In the genomic region with DNA sequence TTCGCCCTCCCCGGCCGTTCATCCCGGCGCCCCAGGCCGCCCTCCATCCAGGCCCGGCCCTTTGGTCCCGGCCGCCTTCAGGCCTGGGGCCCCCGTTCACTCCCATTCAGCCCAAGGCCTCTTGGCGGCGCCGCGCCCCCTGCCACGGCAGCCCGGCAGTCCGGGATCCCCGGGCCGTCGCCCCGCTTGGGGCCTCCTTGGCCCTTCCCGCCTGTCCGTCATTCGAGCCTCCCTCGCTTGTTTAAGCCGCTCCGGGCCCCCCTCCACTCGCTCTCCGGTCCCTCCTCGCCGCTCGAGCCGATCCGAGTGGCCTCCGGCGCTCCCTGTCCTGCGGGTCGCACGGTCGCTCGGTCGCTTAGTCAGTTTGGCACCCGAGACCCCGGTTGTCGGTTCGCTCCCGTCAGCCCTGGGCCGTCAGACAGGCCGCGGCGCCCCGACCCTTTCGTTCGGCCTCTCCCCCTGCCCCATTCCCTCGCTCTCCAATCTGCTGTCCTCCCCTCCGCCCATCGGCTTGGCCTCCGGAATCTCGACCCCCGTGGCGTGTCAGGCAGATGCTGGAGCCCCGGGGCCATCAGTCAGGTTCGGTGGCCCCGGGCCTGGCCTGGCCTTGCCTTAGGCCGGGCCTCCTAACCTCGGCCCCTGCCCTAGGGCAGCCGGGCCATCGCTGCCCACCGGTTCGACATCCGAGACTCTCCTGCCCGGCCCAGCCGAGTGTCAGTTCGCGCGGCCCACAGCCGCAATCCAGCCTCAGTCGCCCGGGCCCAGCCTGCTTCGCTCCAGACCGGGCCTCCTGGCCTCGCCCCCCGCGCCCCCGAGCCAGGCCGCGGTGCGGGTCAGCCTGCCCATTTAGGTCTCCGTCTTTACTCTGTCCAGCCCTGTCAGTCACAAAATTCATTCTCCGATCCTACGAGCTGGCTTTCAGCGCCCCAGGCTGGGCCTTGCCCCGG, we compare ENCODE assay signal across 1 cellular context.
A peak's percentile ranks its signal among the peaks of the same experiment; 100 is the strongest.
TF ChIP-seq lines count a peak whose summit lies in the region.

No MANE protein-coding gene starts in this region.

TF ChIP-seq in HEK293, 187 proteins besides CTCF, POLR2A, EP300 and RAD21 (continued from another document and continues in another):
- TF ChIP-seq, protein P1, sequence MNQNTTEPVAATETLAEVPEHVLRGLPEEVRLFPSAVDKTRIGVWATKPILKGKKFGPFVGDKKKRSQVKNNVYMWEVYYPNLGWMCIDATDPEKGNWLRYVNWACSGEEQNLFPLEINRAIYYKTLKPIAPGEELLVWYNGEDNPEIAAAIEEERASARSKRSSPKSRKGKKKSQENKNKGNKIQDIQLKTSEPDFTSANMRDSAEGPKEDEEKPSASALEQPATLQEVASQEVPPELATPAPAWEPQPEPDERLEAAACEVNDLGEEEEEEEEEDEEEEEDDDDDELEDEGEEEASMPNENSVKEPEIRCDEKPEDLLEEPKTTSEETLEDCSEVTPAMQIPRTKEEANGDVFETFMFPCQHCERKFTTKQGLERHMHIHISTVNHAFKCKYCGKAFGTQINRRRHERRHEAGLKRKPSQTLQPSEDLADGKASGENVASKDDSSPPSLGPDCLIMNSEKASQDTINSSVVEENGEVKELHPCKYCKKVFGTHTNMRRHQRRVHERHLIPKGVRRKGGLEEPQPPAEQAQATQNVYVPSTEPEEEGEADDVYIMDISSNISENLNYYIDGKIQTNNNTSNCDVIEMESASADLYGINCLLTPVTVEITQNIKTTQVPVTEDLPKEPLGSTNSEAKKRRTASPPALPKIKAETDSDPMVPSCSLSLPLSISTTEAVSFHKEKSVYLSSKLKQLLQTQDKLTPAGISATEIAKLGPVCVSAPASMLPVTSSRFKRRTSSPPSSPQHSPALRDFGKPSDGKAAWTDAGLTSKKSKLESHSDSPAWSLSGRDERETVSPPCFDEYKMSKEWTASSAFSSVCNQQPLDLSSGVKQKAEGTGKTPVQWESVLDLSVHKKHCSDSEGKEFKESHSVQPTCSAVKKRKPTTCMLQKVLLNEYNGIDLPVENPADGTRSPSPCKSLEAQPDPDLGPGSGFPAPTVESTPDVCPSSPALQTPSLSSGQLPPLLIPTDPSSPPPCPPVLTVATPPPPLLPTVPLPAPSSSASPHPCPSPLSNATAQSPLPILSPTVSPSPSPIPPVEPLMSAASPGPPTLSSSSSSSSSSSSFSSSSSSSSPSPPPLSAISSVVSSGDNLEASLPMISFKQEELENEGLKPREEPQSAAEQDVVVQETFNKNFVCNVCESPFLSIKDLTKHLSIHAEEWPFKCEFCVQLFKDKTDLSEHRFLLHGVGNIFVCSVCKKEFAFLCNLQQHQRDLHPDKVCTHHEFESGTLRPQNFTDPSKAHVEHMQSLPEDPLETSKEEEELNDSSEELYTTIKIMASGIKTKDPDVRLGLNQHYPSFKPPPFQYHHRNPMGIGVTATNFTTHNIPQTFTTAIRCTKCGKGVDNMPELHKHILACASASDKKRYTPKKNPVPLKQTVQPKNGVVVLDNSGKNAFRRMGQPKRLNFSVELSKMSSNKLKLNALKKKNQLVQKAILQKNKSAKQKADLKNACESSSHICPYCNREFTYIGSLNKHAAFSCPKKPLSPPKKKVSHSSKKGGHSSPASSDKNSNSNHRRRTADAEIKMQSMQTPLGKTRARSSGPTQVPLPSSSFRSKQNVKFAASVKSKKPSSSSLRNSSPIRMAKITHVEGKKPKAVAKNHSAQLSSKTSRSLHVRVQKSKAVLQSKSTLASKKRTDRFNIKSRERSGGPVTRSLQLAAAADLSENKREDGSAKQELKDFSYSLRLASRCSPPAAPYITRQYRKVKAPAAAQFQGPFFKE (tag by site-specific recombination; IDR thresholded peaks at IDR 0.05; ENCODE audit: borderline replicate concordance) = no peak
- TF ChIP-seq, protein P2, sequence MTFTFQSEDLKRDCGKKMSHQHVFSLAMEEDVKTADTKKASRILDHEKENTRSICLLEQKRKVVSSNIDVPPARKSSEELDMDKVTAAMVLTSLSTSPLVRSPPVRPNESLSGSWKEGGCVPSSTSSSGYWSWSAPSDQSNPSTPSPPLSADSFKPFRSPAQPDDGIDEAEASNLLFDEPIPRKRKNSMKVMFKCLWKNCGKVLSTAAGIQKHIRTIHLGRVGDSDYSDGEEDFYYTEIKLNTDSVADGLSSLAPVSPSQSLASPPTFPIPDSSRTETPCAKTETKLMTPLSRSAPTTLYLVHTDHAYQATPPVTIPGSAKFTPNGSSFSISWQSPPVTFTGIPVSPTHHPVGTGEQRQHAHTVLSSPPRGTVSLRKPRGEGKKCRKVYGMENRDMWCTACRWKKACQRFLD (tag by site-specific recombination; IDR thresholded peaks at IDR 0.05) = no peak
- TF ChIP-seq ZNF76 (tag by site-specific recombination; IDR thresholded peaks at IDR 0.05; ENCODE audit: borderline replicate concordance, low read depth) = peak; percentile 12; the same call in 1 of the 2 replicates
- no peak for TF ChIP-seq SALL2 (tag by site-specific recombination; IDR thresholded peaks at IDR 0.05; ENCODE audit: borderline replicate concordance)
- peak; percentile 47; the same call in 1 of the 2 replicates for TF ChIP-seq BCL11B (tag by site-specific recombination; IDR thresholded peaks at IDR 0.05; ENCODE audit: low read depth)
- TF ChIP-seq ZNF664 (tag by site-specific recombination; IDR thresholded peaks at IDR 0.05) = 0 out of 2 replicates have a peak, but pooled peaks have one; percentile 5
- no peak for TF ChIP-seq ZBTB10 (tag by site-specific recombination; IDR thresholded peaks at IDR 0.05)
- TF ChIP-seq ZNF776 (tag by site-specific recombination; IDR thresholded peaks at IDR 0.05; ENCODE audit: borderline replicate concordance) = no peak
- TF ChIP-seq ZXDB (tag by site-specific recombination; IDR thresholded peaks at IDR 0.05) = no peak
- no peak for TF ChIP-seq GFI1B (tag by site-specific recombination; IDR thresholded peaks at IDR 0.05)
- TF ChIP-seq KLF17 (tag by site-specific recombination; IDR thresholded peaks at IDR 0.05) = no peak
- TF ChIP-seq EGR2 (tag by site-specific recombination; IDR thresholded peaks at IDR 0.05; ENCODE audit: low read depth) = no peak
- TF ChIP-seq, protein P3, sequence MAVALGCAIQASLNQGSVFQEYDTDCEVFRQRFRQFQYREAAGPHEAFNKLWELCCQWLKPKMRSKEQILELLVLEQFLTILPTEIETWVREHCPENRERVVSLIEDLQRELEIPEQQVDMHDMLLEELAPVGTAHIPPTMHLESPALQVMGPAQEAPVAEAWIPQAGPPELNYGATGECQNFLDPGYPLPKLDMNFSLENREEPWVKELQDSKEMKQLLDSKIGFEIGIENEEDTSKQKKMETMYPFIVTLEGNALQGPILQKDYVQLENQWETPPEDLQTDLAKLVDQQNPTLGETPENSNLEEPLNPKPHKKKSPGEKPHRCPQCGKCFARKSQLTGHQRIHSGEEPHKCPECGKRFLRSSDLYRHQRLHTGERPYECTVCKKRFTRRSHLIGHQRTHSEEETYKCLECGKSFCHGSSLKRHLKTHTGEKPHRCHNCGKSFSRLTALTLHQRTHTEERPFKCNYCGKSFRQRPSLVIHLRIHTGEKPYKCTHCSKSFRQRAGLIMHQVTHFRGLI (tag by site-specific recombination; IDR thresholded peaks at IDR 0.05) = 0 out of 2 replicates have a peak, but pooled peaks have one; percentile 9
- no peak for TF ChIP-seq ZNF175 (tag by site-specific recombination; IDR thresholded peaks at IDR 0.05)
- TF ChIP-seq SP2 (tag by site-specific recombination; IDR thresholded peaks at IDR 0.05) = no peak; the same call in 1 of the 2 replicates
- TF ChIP-seq ZNF416 (tag by site-specific recombination; IDR thresholded peaks at IDR 0.05) = no peak
- no peak for TF ChIP-seq ZNF561 (tag by site-specific recombination; IDR thresholded peaks at IDR 0.05; ENCODE audit: borderline replicate concordance)
- no peak for TF ChIP-seq FEZF1 (tag by site-specific recombination; IDR thresholded peaks at IDR 0.05)
- TF ChIP-seq, protein P4, sequence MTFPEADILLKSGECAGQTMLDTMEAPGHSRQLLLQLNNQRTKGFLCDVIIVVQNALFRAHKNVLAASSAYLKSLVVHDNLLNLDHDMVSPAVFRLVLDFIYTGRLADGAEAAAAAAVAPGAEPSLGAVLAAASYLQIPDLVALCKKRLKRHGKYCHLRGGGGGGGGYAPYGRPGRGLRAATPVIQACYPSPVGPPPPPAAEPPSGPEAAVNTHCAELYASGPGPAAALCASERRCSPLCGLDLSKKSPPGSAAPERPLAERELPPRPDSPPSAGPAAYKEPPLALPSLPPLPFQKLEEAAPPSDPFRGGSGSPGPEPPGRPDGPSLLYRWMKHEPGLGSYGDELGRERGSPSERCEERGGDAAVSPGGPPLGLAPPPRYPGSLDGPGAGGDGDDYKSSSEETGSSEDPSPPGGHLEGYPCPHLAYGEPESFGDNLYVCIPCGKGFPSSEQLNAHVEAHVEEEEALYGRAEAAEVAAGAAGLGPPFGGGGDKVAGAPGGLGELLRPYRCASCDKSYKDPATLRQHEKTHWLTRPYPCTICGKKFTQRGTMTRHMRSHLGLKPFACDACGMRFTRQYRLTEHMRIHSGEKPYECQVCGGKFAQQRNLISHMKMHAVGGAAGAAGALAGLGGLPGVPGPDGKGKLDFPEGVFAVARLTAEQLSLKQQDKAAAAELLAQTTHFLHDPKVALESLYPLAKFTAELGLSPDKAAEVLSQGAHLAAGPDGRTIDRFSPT (tag by site-specific recombination; IDR thresholded peaks at IDR 0.05) = peak; percentile 6; the same call in 1 of the 2 replicates
- no peak for TF ChIP-seq ZNF19 (tag by site-specific recombination; IDR thresholded peaks at IDR 0.05; ENCODE audit: low read depth)
- TF ChIP-seq, protein P5, sequence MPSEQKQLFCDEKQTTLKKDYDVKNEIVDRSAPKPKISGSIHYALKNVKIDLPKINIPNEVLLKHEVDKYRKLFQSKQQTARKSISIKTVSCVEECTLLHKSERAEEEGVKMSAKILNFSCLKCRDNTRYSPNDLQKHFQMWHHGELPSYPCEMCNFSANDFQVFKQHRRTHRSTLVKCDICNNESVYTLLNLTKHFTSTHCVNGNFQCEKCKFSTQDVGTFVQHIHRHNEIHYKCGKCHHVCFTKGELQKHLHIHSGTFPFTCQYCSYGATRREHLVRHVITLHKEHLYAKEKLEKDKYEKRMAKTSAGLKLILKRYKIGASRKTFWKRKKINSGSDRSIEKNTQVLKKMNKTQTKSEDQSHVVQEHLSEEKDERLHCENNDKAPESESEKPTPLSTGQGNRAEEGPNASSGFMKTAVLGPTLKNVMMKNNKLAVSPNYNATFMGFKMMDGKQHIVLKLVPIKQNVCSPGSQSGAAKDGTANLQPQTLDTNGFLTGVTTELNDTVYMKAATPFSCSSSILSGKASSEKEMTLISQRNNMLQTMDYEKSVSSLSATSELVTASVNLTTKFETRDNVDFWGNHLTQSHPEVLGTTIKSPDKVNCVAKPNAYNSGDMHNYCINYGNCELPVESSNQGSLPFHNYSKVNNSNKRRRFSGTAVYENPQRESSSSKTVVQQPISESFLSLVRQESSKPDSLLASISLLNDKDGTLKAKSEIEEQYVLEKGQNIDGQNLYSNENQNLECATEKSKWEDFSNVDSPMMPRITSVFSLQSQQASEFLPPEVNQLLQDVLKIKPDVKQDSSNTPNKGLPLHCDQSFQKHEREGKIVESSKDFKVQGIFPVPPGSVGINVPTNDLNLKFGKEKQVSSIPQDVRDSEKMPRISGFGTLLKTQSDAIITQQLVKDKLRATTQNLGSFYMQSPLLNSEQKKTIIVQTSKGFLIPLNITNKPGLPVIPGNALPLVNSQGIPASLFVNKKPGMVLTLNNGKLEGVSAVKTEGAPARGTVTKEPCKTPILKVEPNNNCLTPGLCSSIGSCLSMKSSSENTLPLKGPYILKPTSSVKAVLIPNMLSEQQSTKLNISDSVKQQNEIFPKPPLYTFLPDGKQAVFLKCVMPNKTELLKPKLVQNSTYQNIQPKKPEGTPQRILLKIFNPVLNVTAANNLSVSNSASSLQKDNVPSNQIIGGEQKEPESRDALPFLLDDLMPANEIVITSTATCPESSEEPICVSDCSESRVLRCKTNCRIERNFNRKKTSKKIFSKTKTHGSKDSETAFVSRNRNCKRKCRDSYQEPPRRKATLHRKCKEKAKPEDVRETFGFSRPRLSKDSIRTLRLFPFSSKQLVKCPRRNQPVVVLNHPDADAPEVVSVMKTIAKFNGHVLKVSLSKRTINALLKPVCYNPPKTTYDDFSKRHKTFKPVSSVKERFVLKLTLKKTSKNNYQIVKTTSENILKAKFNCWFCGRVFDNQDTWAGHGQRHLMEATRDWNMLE (tag by site-specific recombination; conservative IDR thresholded peaks at IDR 0.05; ENCODE audit: low read depth) = no peak
- no peak for TF ChIP-seq ZNF473 (tag by site-specific recombination; IDR thresholded peaks at IDR 0.05)
- TF ChIP-seq ZFP69B (tag by site-specific recombination; IDR thresholded peaks at IDR 0.05) = no peak
- TF ChIP-seq ZBTB17 (tag by site-specific recombination; IDR thresholded peaks at IDR 0.05) = peak; percentile 59
- no peak; the same call in 1 of the 2 replicates for TF ChIP-seq ZBTB48 (tag by site-specific recombination; IDR thresholded peaks at IDR 0.05)
- TF ChIP-seq KLF1 (tag by site-specific recombination; IDR thresholded peaks at IDR 0.05) = no peak
- 0 out of 2 replicates have a peak, but pooled peaks have one; percentile 1 for TF ChIP-seq PRDM1 (tag by site-specific recombination; IDR thresholded peaks at IDR 0.05)
- no peak for TF ChIP-seq GLIS1 (tag by site-specific recombination; IDR thresholded peaks at IDR 0.05)
- TF ChIP-seq ZNF112 (tag by site-specific recombination; IDR thresholded peaks at IDR 0.05) = no peak
- TF ChIP-seq KLF9 (tag by site-specific recombination; IDR thresholded peaks at IDR 0.05; ENCODE audit: low read depth) = peak; percentile 27; the same call in 1 of the 2 replicates
- TF ChIP-seq ZNF366 (tag by site-specific recombination; conservative IDR thresholded peaks at IDR 0.05) = 0 out of 2 replicates have a peak, but pooled peaks have one; percentile 15
- TF ChIP-seq ZNF248 (tag by site-specific recombination; IDR thresholded peaks at IDR 0.05) = no peak
- TF ChIP-seq ZNF121 (tag by site-specific recombination; IDR thresholded peaks at IDR 0.05) = no peak
